ENCODE assay signal across 30 cellular contexts in the genomic region with DNA sequence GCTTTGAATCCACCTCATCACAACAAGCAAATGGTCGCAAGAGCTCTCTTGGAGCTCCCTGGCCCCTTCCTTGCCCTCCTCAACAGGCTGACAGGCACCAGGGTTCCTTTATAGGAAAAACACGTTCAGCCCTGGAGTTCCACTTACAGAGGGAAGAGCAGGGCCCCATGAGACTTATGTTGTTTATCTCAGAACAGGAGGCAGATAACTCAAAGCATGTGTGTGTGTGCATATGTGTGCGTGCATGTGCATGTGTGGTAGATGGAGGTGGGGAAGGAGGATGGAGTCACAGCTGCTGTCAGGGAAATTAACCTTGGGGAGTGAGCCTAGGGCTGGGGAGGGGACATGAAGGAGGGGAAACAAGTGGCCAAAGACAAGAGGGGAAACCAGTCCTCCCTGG.
"Had no signal": no experiment of that assay in that cellular context is flagged by ENCODE, and none has a peak within 500 bp of the region (broad histone marks: within the 10 kb centered on the region; RNA-seq: fewer than 3 reads in every experiment).

No MANE protein-coding gene starts in this region.

- ATAC-seq: activated CD4-positive, alpha-beta T cell treated with anti-CD3 and anti-CD28 coated beads for 36 hours; body of pancreas; esophagus mucosa; gastrocnemius medialis; naive thymus-derived CD4-positive, alpha-beta T cell; stimulated activated naive B cell treated with anti-CD40 and anti-IgM and Interleukin-4, amounts not matched to agents 10 μg/mL and 1 μg/mL and 100 μg/mL, for 72 hours; upper lobe of right lung had no signal

- H3K4me3 Mint-ChIP-seq: activated CD4-positive, alpha-beta T cell treated with anti-CD3 and anti-CD28 coated beads for 36 hours; activated naive CD4-positive, alpha-beta T cell treated with anti-CD3 and anti-CD28 coated beads for 36 hours; activated naive CD8-positive, alpha-beta T cell treated with anti-CD3 and anti-CD28 coated beads for 36 hours; activated T-helper 1 cell treated with anti-CD3 and anti-CD28 coated beads, Interleukin-12 subunit alpha, Interleukin-12 subunit beta, Interleukin-2, Interleukin-4 antibody, amounts not matched to agents 30 ng/mL and 10 ng/mL and 1 ng/mL, durations not matched to agents 14 hours and 24 hours and 36 hours; endodermal cell; mesothelial cell of epicardium; naive thymus-derived CD4-positive, alpha-beta T cell; neural crest cell; stimulated activated naive B cell treated with anti-CD40 and anti-IgM and Interleukin-4, amounts not matched to agents 10 μg/mL and 1 μg/mL and 100 μg/mL, for 72 hours had no signal

- H3K36me3 ChIP-seq: adrenal gland, suprapubic skin, tibial artery, upper lobe of right lung had no signal

- H3K79me2 ChIP-seq: parathyroid adenoma had no signal

- H3K4me1 Mint-ChIP-seq: activated CD4-positive, alpha-beta T cell treated with anti-CD3 and anti-CD28 coated beads for 36 hours; activated naive CD8-positive, alpha-beta T cell treated with anti-CD3 and anti-CD28 coated beads for 36 hours; naive thymus-derived CD4-positive, alpha-beta T cell; neural crest cell had no signal

- H2AFZ ChIP-seq: parathyroid adenoma had no signal

- H3K27me3 ChIP-seq: adrenal gland, body of pancreas, gastrocnemius medialis, suprapubic skin, tibial artery, upper lobe of right lung had no signal

- H3K4me3 ChIP-seq: adrenal gland, body of pancreas, gastrocnemius medialis, left ventricle myocardium inferior, suprapubic skin, tibial artery, upper lobe of right lung had no signal

- DNase-seq: activated CD4-positive, alpha-beta T cell treated with anti-CD3 and anti-CD28 coated beads for 36 hours; activated CD4-positive, alpha-beta T cell treated with anti-CD3 and anti-CD28 coated beads, Interleukin-2, amount 50 U/mL, for 48 hours; activated CD4-positive, CD25-positive, alpha-beta regulatory T cell; activated CD8-positive, alpha-beta memory T cell treated with anti-CD3 and anti-CD28 coated beads for 24 hours; activated effector memory CD4-positive, alpha-beta T cell treated with anti-CD3 and anti-CD28 coated beads, Interleukin-2, amount 50 U/mL, for 16 hours; activated naive CD4-positive, alpha-beta T cell treated with anti-CD3 and anti-CD28 coated beads for 36 hours; activated naive CD8-positive, alpha-beta T cell treated with anti-CD3 and anti-CD28 coated beads for 36 hours; adrenal gland; aorta; body of pancreas; cortex of kidney; gastrocnemius medialis; glutamatergic neuron; left ventricle myocardium inferior; naive thymus-derived CD4-positive, alpha-beta T cell; nucleus accumbens; right cardiac atrium; stimulated activated CD4-positive, alpha-beta T cell treated with anti-CD3 and anti-CD28 coated beads, Interleukin-15, amount 100 ng/mL, for 24 hours; stimulated activated CD4-positive, alpha-beta T cell treated with anti-CD3 and anti-CD28 coated beads, Interleukin-2, amount 100 ng/mL, for 24 hours; stimulated activated naive B cell treated with anti-CD40 and anti-IgM and Interleukin-4, amounts not matched to agents 10 μg/mL and 1 μg/mL and 100 μg/mL, for 72 hours; tibial artery; upper lobe of right lung had no signal

- H3K4me1 ChIP-seq: adrenal gland, body of pancreas, parathyroid adenoma, suprapubic skin, tibial artery, upper lobe of right lung had no signal

- FAIRE-seq: islet of Langerhans had no signal

- H3K9ac ChIP-seq: parathyroid adenoma had no signal

- H3K27ac ChIP-seq: adrenal gland, body of pancreas, gastrocnemius medialis, left ventricle myocardium inferior, parathyroid adenoma, suprapubic skin, tibial artery, upper lobe of right lung had no signal

- H3K27me3 Mint-ChIP-seq: activated CD4-positive, alpha-beta T cell treated with anti-CD3 and anti-CD28 coated beads for 36 hours; activated naive CD8-positive, alpha-beta T cell treated with anti-CD3 and anti-CD28 coated beads for 36 hours; stimulated activated naive B cell treated with anti-CD40 and anti-IgM and Interleukin-4, amounts not matched to agents 10 μg/mL and 1 μg/mL and 100 μg/mL, for 72 hours had no signal
